Comparison of ENCODE assay signal across 9 cellular contexts in the genomic region with DNA sequence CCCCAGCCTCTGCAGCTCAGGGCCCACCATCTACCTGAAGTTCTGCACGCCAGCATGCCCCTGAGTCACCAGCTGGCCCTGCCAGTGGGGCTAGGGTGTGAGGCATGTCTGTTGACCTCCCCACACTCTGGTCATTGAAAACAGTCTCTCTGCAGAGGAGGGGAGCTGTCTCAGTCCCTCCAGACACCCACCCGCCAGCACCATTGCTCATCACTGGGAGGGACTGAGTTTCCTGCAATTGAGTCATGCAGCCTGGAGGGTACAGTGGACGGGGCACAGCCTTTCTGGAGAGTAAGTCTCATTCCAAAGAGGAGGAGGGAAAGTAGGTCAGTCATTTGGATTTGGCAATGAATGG. TPM values are rescaled to one million over a fixed set of nuclear protein-coding genes. Genes with fewer than 3 reads are reported as not detected.
A peak's percentile ranks its signal among the peaks of the same experiment; 100 is the strongest.
DNase-seq lines count a peak whose midpoint lies in the region; ATAC-seq lines count a peak whose summit lies in the region.
"Had no signal": no experiment of that assay in that cellular context is flagged by ENCODE, and none has a peak within 500 bp of the region (broad histone marks: within the 10 kb centered on the region; RNA-seq: fewer than 3 reads in every experiment).

No MANE protein-coding gene starts in this region.

- peak overlapping the region; percentile 46 for H3K27ac ChIP-seq in temporal lobe (ENCODE audit: low read depth, low read length)
- H3K27ac ChIP-seq in Karpas-422 (ENCODE audit: low read length) = no peak overlapping the region

- H3K36me3 ChIP-seq in H7 (replicated peaks; ENCODE audit: control insufficient read depth, insufficient read depth, low read length) = no peaks in the 10 kb centered on the region
- no peaks in the 10 kb centered on the region for H3K36me3 ChIP-seq in Karpas-422 (ENCODE audit: insufficient read depth, low read length)

- no peaks in the 10 kb centered on the region for H3K79me2 ChIP-seq in Karpas-422 (ENCODE audit: low read length)

- H2AFZ ChIP-seq in Karpas-422 (ENCODE audit: low read length) = no peak overlapping the region

- no peaks in the 10 kb centered on the region for H3K9me3 Mint-ChIP-seq in activated CD8-positive, alpha-beta T cell treated with anti-CD3 and anti-CD28 coated beads, Interleukin-2, amount 10 ng/mL, durations not matched to agents 7 days and 5 days (ENCODE audit: insufficient read depth)

- no peaks in the 10 kb centered on the region for H3K9me3 ChIP-seq in Karpas-422 (ENCODE audit: low read length)

- no peak overlapping the region for H3K4me2 ChIP-seq in Karpas-422 (ENCODE audit: low read depth, low read length, poor library complexity, severe bottlenecking)

- H3K27me3 ChIP-seq in H7 (ENCODE audit: control insufficient read depth, insufficient read depth, low read length) (no peaks in the 10 kb centered on the region), Karpas-422 (ENCODE audit: low read length) (no peaks in the 10 kb centered on the region)

- no peak overlapping the region for H3K9ac ChIP-seq in Karpas-422 (ENCODE audit: low read length)

- ATAC-seq in activated CD8-positive, alpha-beta T cell treated with anti-CD3 and anti-CD28 coated beads, Interleukin-2, amount 10 ng/mL, durations not matched to agents 7 days and 5 days = no peak

- H3K9me2 ChIP-seq in Karpas-422 (replicated peaks; ENCODE audit: insufficient read depth, low read length) = no peaks in the 10 kb centered on the region

- H3K4me1 ChIP-seq in Karpas-422 (ENCODE audit: low read length) = no peaks in the 10 kb centered on the region

- H3K4me3 Mint-ChIP-seq in activated CD8-positive, alpha-beta T cell treated with anti-CD3 and anti-CD28 coated beads, Interleukin-2, amount 10 ng/mL, durations not matched to agents 7 days and 5 days = no peak overlapping the region

- POLR2A ChIA-PET in activated CD8-positive, alpha-beta T cell treated with anti-CD3 and anti-CD28 coated beads, Interleukin-2, amount 10 ng/mL, durations not matched to agents 7 days and 5 days (lab: Charles Lee) = no interaction called here

- no peaks in the 10 kb centered on the region for H4K20me1 ChIP-seq in Karpas-422 (ENCODE audit: insufficient read depth, low read depth, low read length)

- CTCF ChIA-PET in activated CD8-positive, alpha-beta T cell treated with anti-CD3 and anti-CD28 coated beads, Interleukin-2, amount 10 ng/mL, durations not matched to agents 7 days and 5 days (lab: Charles Lee) = no interaction called here

- no peak overlapping the region for H3K27ac Mint-ChIP-seq in activated CD8-positive, alpha-beta T cell treated with anti-CD3 and anti-CD28 coated beads, Interleukin-2, amount 10 ng/mL, durations not matched to agents 7 days and 5 days

- no peaks in the 10 kb centered on the region for H3K36me3 Mint-ChIP-seq in activated CD8-positive, alpha-beta T cell treated with anti-CD3 and anti-CD28 coated beads, Interleukin-2, amount 10 ng/mL, durations not matched to agents 7 days and 5 days (ENCODE audit: low read depth)

- no peaks in the 10 kb centered on the region for H3K4me1 Mint-ChIP-seq in activated CD8-positive, alpha-beta T cell treated with anti-CD3 and anti-CD28 coated beads, Interleukin-2, amount 10 ng/mL, durations not matched to agents 7 days and 5 days (ENCODE audit: low read depth)

- DNase-seq in H7 (peak; percentile 33), SW480 (ENCODE audit: low spot score) (peak; percentile 53), foreskin melanocyte (peak; percentile 11), retina (no peak), Karpas-422 (no peak)
- no peak for DNase-seq in activated CD8-positive, alpha-beta T cell treated with anti-CD3 and anti-CD28 coated beads, Interleukin-2, amount 10 ng/mL, durations not matched to agents 7 days and 5 days
- DNase-seq: NCI-H2029 treated with DMSO at 0.1 percent for 48 hours; stimulated activated CD4-positive, alpha-beta T cell treated with anti-CD3 and anti-CD28 coated beads, Interleukin-4, amount 100 ng/mL, for 1 hour had no signal

- no peak overlapping the region for H3K4me3 ChIP-seq in H7 (ENCODE audit: insufficient read depth, low read depth, low read length)
- H3K4me3 ChIP-seq in Karpas-422 (ENCODE audit: low read length) = no peak overlapping the region

- H3K27me3 Mint-ChIP-seq in activated CD8-positive, alpha-beta T cell treated with anti-CD3 and anti-CD28 coated beads, Interleukin-2, amount 10 ng/mL, durations not matched to agents 7 days and 5 days (ENCODE audit: low read depth) = no peaks in the 10 kb centered on the region

RNA-seq across cellular contexts. Expression of gene COL5A1, which starts 16.8 kb away (rescaled TPM):
- total RNA-seq in H7 (2014; rRNA removed; shearing (Covaris generic)) = 10.1 and 11.3 TPM in 2 replicates
- total RNA-seq in temporal lobe = 4.9 TPM
- total RNA-seq in activated CD8-positive, alpha-beta T cell treated with anti-CD3 and anti-CD28 coated beads, Interleukin-2, amount 10 ng/mL, durations not matched to agents 7 days and 5 days = under 1 TPM; 0.05 to 0.08 TPM
- under 0.01 TPM in 1 of 2 replicates, not detected in the other for total RNA-seq in Karpas-422 (2014; rRNA removed; shearing (Covaris generic); ENCODE audit: low replicate concordance)

Comparison
In these comparisons a context has a peak if more than half of its experiments do, and no peak if none do; other contexts are left out.
1. DNase-seq: peak in H7 (single experiment), SW480 (single experiment) and foreskin melanocyte (single experiment); none in retina (single experiment), activated CD8-positive, alpha-beta T cell treated with anti-CD3 and anti-CD28 coated beads, Interleukin-2, amount 10 ng/mL, durations not matched to agents 7 days and 5 days (single experiment) and Karpas-422 (single experiment).